In the genomic region with DNA sequence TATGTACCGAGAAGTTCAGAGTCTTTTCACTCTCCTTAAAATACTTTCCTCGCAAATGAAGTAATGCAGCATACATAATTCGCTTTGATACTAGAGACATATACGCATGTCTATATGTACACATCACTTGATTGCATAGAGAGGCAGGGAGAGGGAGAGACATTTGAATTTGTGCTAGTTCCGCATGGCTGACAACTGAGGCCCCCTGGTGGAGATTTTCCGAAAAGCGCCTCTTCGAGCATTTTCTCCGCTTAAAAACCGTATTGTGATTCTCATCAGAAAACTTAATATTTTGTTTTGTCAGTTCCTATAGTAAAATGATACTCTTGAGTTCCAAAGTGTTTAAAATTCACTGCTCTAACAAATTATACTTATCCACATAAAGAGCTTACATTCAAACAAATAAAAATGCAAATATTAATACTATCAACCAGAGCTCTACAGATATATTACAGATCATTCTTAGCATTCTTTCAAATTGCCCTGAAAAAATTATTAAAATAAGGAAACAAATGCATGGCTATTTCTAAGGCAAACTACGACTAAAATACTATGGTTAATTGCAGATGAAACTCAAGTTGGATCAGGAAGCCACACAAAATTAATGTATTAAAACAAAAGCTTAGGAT, we compare ENCODE assay signal across 8 cellular contexts. TPM values are rescaled to one million over a fixed set of nuclear protein-coding genes. Genes with fewer than 3 reads are reported as not detected.
DNase-seq lines count a peak whose midpoint lies in the region; ATAC-seq and TF ChIP-seq lines count a peak whose summit lies in the region.

No MANE protein-coding gene starts in this region.

- no peak overlapping the region for H3K27ac ChIP-seq in CD4-positive, alpha-beta T cell (ENCODE audit: low read depth, low read length)

- in situ Hi-C loops in SK-MEL-5 (cut with HindIII; ENCODE audit: low pct_unique_long_range_greater_than_20kb, low sequenced_read_pairs), result no loop called here

- peaks cover 7% of the 10 kb centered on the region for H3K27me3 ChIP-seq in CD4-positive, alpha-beta T cell (ENCODE audit: control insufficient read depth, insufficient read depth, low read length)

- peak; percentile 82 for ATAC-seq in CD4-positive, alpha-beta T cell (ENCODE audit: poor library complexity)
- ATAC-seq in GM21447 (IDR thresholded peaks at IDR 0.05; ENCODE audit: unreplicated experiment) (no peak), HG02610 (IDR thresholded peaks at IDR 0.05; ENCODE audit: unreplicated experiment) (no peak)

- peaks cover 6% of the 10 kb centered on the region for H3K4me1 Mint-ChIP-seq in CD4-positive, alpha-beta T cell (ENCODE audit: low read depth)
- no peaks in the 10 kb centered on the region for H3K4me1 Mint-ChIP-seq in activated naive CD4-positive, alpha-beta T cell treated with anti-CD3 and anti-CD28 coated beads, Interleukin-2, amount 10 ng/mL, durations not matched to agents 7 days and 5 days

- peak; percentile 47 to 75 (median 62) for DNase-seq in CD4-positive, alpha-beta T cell
- DNase-seq in HUDEP-2 (lab: John Stamatoyannopoulos, UW; ENCODE audit: unreplicated experiment in 76 of 76) (peak in 47 of 76 experiments; percentile 12 to 72 (median 42)), SK-MEL-5 (ENCODE audit: low read depth, low spot score) (peak; percentile 80), head of caudate nucleus (peak in 41 of 42 donors; percentile 48 to 93 (median 79)), renal cortical epithelial cell (ENCODE audit: low read depth) (peak; percentile 38)
- DNase-seq in activated naive CD4-positive, alpha-beta T cell treated with anti-CD3 and anti-CD28 coated beads, Interleukin-2, amount 10 ng/mL, durations not matched to agents 7 days and 5 days, result peak; percentile 77

- H3K9me3 Mint-ChIP-seq in CD4-positive, alpha-beta T cell, result no peaks in the 10 kb centered on the region
- H3K9me3 Mint-ChIP-seq in activated naive CD4-positive, alpha-beta T cell treated with anti-CD3 and anti-CD28 coated beads, Interleukin-2, amount 10 ng/mL, durations not matched to agents 7 days and 5 days, result no peaks in the 10 kb centered on the region

- CTCF ChIA-PET in CD4-positive, alpha-beta T cell (lab: Charles Lee), result interaction anchor here (0.8 to 2.3 kb wide), 6 partner anchors 9 to 1154 kb away, joined by 3 to 26 read pairs (median 4); a partner anchor contains a TSS
- CTCF ChIA-PET in activated naive CD4-positive, alpha-beta T cell treated with anti-CD3 and anti-CD28 coated beads, Interleukin-2, amount 10 ng/mL, durations not matched to agents 7 days and 5 days (lab: Charles Lee), result interaction anchor here (0.5 to 4.6 kb wide), 18 partner anchors 8 to 1154 kb away, joined by 3 to 100 read pairs (median 4); no protein-coding TSS in a partner anchor

- no peaks in the 10 kb centered on the region for H3K36me3 Mint-ChIP-seq in CD4-positive, alpha-beta T cell (ENCODE audit: low read depth)
- no peaks in the 10 kb centered on the region for H3K36me3 Mint-ChIP-seq in activated naive CD4-positive, alpha-beta T cell treated with anti-CD3 and anti-CD28 coated beads, Interleukin-2, amount 10 ng/mL, durations not matched to agents 7 days and 5 days

- H3K27me3 Mint-ChIP-seq in CD4-positive, alpha-beta T cell, result peaks cover 29% of the 10 kb centered on the region
- peaks cover 58% of the 10 kb centered on the region for H3K27me3 Mint-ChIP-seq in activated naive CD4-positive, alpha-beta T cell treated with anti-CD3 and anti-CD28 coated beads, Interleukin-2, amount 10 ng/mL, durations not matched to agents 7 days and 5 days

- intact Hi-C loops in CD4-positive, alpha-beta T cell (cut with DNase I, micrococcal nuclease), result loop anchor here (2.0 to 10.0 kb wide), 2 partner anchors 1153 to 1225 kb away; no protein-coding TSS in a partner anchor
- intact Hi-C loops in head of caudate nucleus (cut with DNase I), result loop anchor here (10.0 kb wide), 1 partner anchor 1155 kb away; no protein-coding TSS in a partner anchor

- H3K9me3 ChIP-seq in CD4-positive, alpha-beta T cell (ENCODE audit: control insufficient read depth, low read length), result no peaks in the 10 kb centered on the region

- no peak overlapping the region for H3K27ac Mint-ChIP-seq in CD4-positive, alpha-beta T cell
- no peak overlapping the region for H3K27ac Mint-ChIP-seq in activated naive CD4-positive, alpha-beta T cell treated with anti-CD3 and anti-CD28 coated beads, Interleukin-2, amount 10 ng/mL, durations not matched to agents 7 days and 5 days

- POLR2A ChIA-PET in CD4-positive, alpha-beta T cell (lab: Charles Lee), result interaction anchor here (1.2 to 1.9 kb wide), 2 partner anchors 11 to 16 kb away, joined by 3 to 8 read pairs; a partner anchor contains a TSS

- no peak overlapping the region for H3K4me3 Mint-ChIP-seq in CD4-positive, alpha-beta T cell
- no peak overlapping the region for H3K4me3 Mint-ChIP-seq in activated naive CD4-positive, alpha-beta T cell treated with anti-CD3 and anti-CD28 coated beads, Interleukin-2, amount 10 ng/mL, durations not matched to agents 7 days and 5 days

- peak; percentile 95 for TF ChIP-seq CTCF in CD4-positive, alpha-beta T cell (IDR thresholded peaks at IDR 0.05)

RNA-seq across cellular contexts. Expression of a gene that starts 0.6 kb away (rescaled TPM):
- total RNA-seq in CD4-positive, alpha-beta T cell, result 1 to 10 TPM; 1.6 to 2.0 TPM
- total RNA-seq in SK-MEL-5 (2014; rRNA removed; shearing (Covaris generic)), result 0.24 and 0.34 TPM in 2 replicates
- 0.11 and 0.51 TPM in 2 replicates for polyA plus RNA-seq in SK-MEL-5 (2015; cell fraction: cytosol; rRNA removed)
- polyA plus RNA-seq in SK-MEL-5 (2015; cell fraction: nucleus; rRNA removed), result 2.4 and 2.6 TPM in 2 replicates
- 0.52 and 1.0 TPM in 2 replicates for total RNA-seq in renal cortical epithelial cell

RNA-seq across cellular contexts. Expression of a gene that starts 15.1 kb away (rescaled TPM):
- total RNA-seq in CD4-positive, alpha-beta T cell, result 10 to 100 TPM; 22.4 to 25.2 TPM
- total RNA-seq in SK-MEL-5 (2014; rRNA removed; shearing (Covaris generic)), result 88.1 and 96.8 TPM in 2 replicates
- 82.1 and 88.4 TPM in 2 replicates for polyA plus RNA-seq in SK-MEL-5 (2015; cell fraction: cytosol; rRNA removed)
- 53.5 and 68.0 TPM in 2 replicates for polyA plus RNA-seq in SK-MEL-5 (2015; cell fraction: nucleus; rRNA removed)
- total RNA-seq in renal cortical epithelial cell, result 55.2 and 58.5 TPM in 2 replicates
